Comparison of ENCODE assay signal across 7 cellular contexts in genomic region chr13:23421596-23421995, GRCh38.
"Had no signal": no experiment of that assay in that cellular context is flagged by ENCODE, and none has a peak within 500 bp of the region (broad histone marks: within the 10 kb centered on the region; RNA-seq: fewer than 3 reads in every experiment).

No MANE protein-coding gene starts in this region.

- H3K27me3 Mint-ChIP-seq: IgD-negative memory B cell had no signal

- H3K4me1 ChIP-seq: HAP-1 had no signal

- H3K9me3 Mint-ChIP-seq: GM23338, HFFc6, IgD-negative memory B cell had no signal

- ATAC-seq: GM23338, HCT116 had no signal

- H3K4me3 ChIP-seq: GM23338, HAP-1 had no signal

- H3K9me3 ChIP-seq: HAP-1 had no signal

- H2AFZ ChIP-seq: GM23338 had no signal

- H3K4me1 Mint-ChIP-seq: GM23338, IgD-negative memory B cell had no signal

- H3K36me3 ChIP-seq: HAP-1 had no signal

- DNase-seq: H7, HFFc6 had no signal

- H3K4me3 Mint-ChIP-seq: GM23338, HFFc6, IgD-negative memory B cell had no signal

- H3K27ac Mint-ChIP-seq: GM23338, HFFc6, IgD-negative memory B cell had no signal

- H3K27ac ChIP-seq: HL-60 had no signal

- H3K36me3 Mint-ChIP-seq: IgD-negative memory B cell had no signal

- H3K4me2 ChIP-seq: GM23338 had no signal
